8 cellular contexts compared by ENCODE assay signal in the genomic region with DNA sequence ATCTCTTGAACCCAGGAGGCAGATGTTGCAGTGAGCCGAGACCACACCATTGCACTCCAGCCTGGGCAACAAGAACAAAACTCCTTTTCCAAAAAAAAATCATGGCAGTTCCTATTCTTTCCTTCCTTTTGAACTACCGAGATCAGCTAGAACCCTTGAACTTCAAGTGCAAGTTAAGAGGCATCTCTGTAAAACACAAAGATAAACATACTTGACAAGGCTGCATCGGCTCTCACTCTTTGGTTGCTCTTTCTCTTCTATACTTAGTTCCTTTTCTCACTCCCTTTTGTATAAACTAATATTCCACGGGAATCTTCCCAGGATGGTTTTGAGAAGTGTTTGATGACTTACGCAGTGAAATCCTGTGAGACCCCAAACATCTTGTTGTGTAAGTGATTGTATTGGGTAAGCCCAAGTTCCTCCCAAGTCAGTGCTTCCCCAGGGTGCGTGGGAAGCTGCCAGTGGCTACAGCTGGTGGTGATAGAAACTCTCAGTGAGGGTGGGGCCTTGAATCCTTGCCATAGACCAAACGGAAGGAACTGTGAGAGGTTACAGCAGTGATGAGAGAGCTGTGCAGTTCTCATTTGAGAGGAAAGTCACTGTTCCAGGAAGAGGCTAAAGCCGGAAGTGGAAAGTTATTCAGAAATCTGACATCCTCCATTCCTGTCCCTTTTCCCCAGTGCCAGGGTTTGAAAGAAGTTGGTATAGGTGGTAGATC. TPM values are rescaled to one million over a fixed set of nuclear protein-coding genes. Genes with fewer than 3 reads are reported as not detected.
DNase-seq lines count a peak whose midpoint lies in the region; ATAC-seq, FAIRE-seq and TF ChIP-seq lines count a peak whose summit lies in the region.

No MANE protein-coding gene starts in this region.

- H3K27ac ChIP-seq in K562 (ENCODE audit: extremely low read depth, low read depth, low read length) (peak overlapping the region; percentile 24; the same call in 1 of the 3 replicates), HepG2 (ENCODE audit: extremely low read length, insufficient read depth, low read length) (peak overlapping the region; percentile 6), thoracic aorta (peak overlapping the region; percentile 10 to 15)

- CTCF ChIA-PET in K562 (lab: Yijun Ruan, JAX; ENCODE audit: low intra/inter-chr PET ratio) (no interaction called here), HepG2 (lab: Yijun Ruan, JAX; ENCODE audit: low intra/inter-chr PET ratio, low total read pairs) (interaction anchor here (2.0 kb wide), 1 partner anchor 25 kb away, joined by 7 read pairs; the partner anchor contains the start of gene CDC42EP2)

- TF ChIP-seq CTCF in K562 (IDR thresholded peaks at IDR 0.05 in 2 of 3, conservative IDR thresholded peaks at IDR 0.05 in 1 of 3; ENCODE audit: insufficient read depth in 2 of 3, low read depth in 1 of 3, low read length in 3 of 3) (no peak), HepG2 (CRISPR knock-in tag; IDR thresholded peaks at IDR 0.05) (no peak), thoracic aorta (IDR thresholded peaks at IDR 0.05) (no peak)

- H3K4me2 ChIP-seq in K562 (ENCODE audit: insufficient read depth, low read length) (no peak overlapping the region), HepG2 (ENCODE audit: low read depth, low read length) (no peak overlapping the region)

- H2AFZ ChIP-seq in K562 (ENCODE audit: low read depth, low read length) (no peak overlapping the region), HepG2 (ENCODE audit: low read length) (no peak overlapping the region)

- no peaks in the 10 kb centered on the region for H3K9me1 ChIP-seq in K562 (ENCODE audit: control insufficient read depth, insufficient read depth, low read length)

- H3K27me3 ChIP-seq in K562 (ENCODE audit: control insufficient read depth in 2 of 2, insufficient read depth in 2 of 2, low read length in 2 of 2) (no peaks in the 10 kb centered on the region), HepG2 (ENCODE audit: control insufficient read depth in 1 of 2, insufficient read depth in 2 of 2, low read length in 2 of 2) (no peaks in the 10 kb centered on the region), thoracic aorta (replicated peaks; ENCODE audit: insufficient read depth) (no peaks in the 10 kb centered on the region)

- BruUV-seq in K562 (replicated peaks; lab: Mats Ljungman, UMichigan) (no TSS peak), HepG2 (replicated peaks; lab: Mats Ljungman, UMichigan) (no TSS peak)

- in situ Hi-C loops in K562 (cut with MboI) (no loop called here), HepG2 (cut with HindIII; ENCODE audit: extremely low pct_ligation_motif_present, low pct_unique_long_range_greater_than_20kb) (no loop called here)

- POLR2A ChIA-PET in K562 (lab: Yijun Ruan, JAX) (interaction anchor here (0.6 to 1.9 kb wide), 8 partner anchors 9 to 215 kb away, joined by 3 to 7 read pairs (median 4); partner anchors contain the start of gene TIGD3), HepG2 (lab: Yijun Ruan, JAX) (interaction anchor here (1.5 to 4.0 kb wide), 3 partner anchors 15 to 25 kb away, joined by 4 to 36 read pairs (median 5); partner anchors contain the start of gene CDC42EP2)

- no peak for TF ChIP-seq RAD21 in K562 (CRISPR knock-in tag; conservative IDR thresholded peaks at IDR 0.05 in 1 of 2, IDR thresholded peaks at IDR 0.05 in 1 of 2)
- no peak for TF ChIP-seq RAD21 in HepG2 (CRISPR knock-in tag; IDR thresholded peaks at IDR 0.05)

- H3K36me3 ChIP-seq in K562 (ENCODE audit: control insufficient read depth, insufficient read depth, low read length) (peaks cover 97% of the 10 kb centered on the region), HepG2 (replicated peaks in 1 of 2; ENCODE audit: control insufficient read depth in 1 of 2, insufficient read depth in 2 of 2, low read length in 2 of 2) (peaks cover 14 to 50% of the 10 kb centered on the region in 2 experiments), thoracic aorta (peaks cover 14% of the 10 kb centered on the region)

- no peak for TF ChIP-seq EP300 in K562 (IDR thresholded peaks at IDR 0.05; ENCODE audit: low read length)
- no peak for TF ChIP-seq EP300 in HepG2 (IDR thresholded peaks at IDR 0.05; ENCODE audit: low read depth in 2 of 2, low read length in 2 of 2)
- TF ChIP-seq EP300 in HepG2 (CRISPR knock-in tag; IDR thresholded peaks at IDR 0.05; ENCODE audit: borderline replicate concordance): no peak

- H3K9ac ChIP-seq in K562 (ENCODE audit: insufficient read depth in 1 of 2, low read depth in 2 of 2, low read length in 2 of 2): no peak overlapping the region
- no peak overlapping the region for H3K9ac ChIP-seq in HepG2 (ENCODE audit: insufficient read depth, low read depth, low read length)

- H3K9me3 ChIP-seq in K562 (replicated peaks; ENCODE audit: control insufficient read depth, insufficient read depth, low read depth, low read length) (no peaks in the 10 kb centered on the region), HepG2 (ENCODE audit: low read length) (no peaks in the 10 kb centered on the region), thoracic aorta (no peaks in the 10 kb centered on the region)

- WGBS in K562 (ENCODE audit: insufficient coverage, low coverage, missing lambda C conversion rate): 61% methylated on average over 8 of the region's 8 CpGs
- WGBS in HepG2 (ENCODE audit: low lambda C conversion rate): 95% methylated on average over 8 of the region's 8 CpGs

- H4K20me1 ChIP-seq in K562 (replicated peaks; ENCODE audit: control insufficient read depth, insufficient read depth, low read length) (no peaks in the 10 kb centered on the region), HepG2 (ENCODE audit: insufficient read depth, low read length) (no peaks in the 10 kb centered on the region)

- H3K4me3 ChIP-seq in K562 (no peak overlapping the region), HepG2 (replicated peaks in 1 of 3; ENCODE audit: insufficient read depth in 1 of 3, low read depth in 2 of 3, low read length in 3 of 3) (no peak overlapping the region), thoracic aorta (no peak overlapping the region)

- FAIRE-seq in K562 (lab: Jason Lieb, UNC) (peak; percentile 76), HepG2 (lab: Jason Lieb, UNC) (no peak)

- DNase-seq in DMS 273 treated with DMSO at 0.1 percent for 48 hours (lab: John Stamatoyannopoulos, UW) (peak; percentile 48), LHCN-M2 (ENCODE audit: low read depth) (peak; percentile 97), K562 (ENCODE audit: extremely low read depth in 1 of 4, low spot score in 3 of 4) (peak; percentile 34 to 56 (median 46)), HepG2 (ENCODE audit: low spot score) (no peak), thoracic aorta (ENCODE audit: low spot score) (peak; percentile 59), cortex of kidney (lab: John Stamatoyannopoulos, UW) (no peak), NCI-H2227 treated with DMSO at 0.1 percent for 48 hours (lab: John Stamatoyannopoulos, UW) (no peak)
- no peak for DNase-seq in stimulated activated CD4-positive, alpha-beta T cell treated with anti-CD3 and anti-CD28 coated beads, Interleukin-15, amount 100 ng/mL, for 24 hours

- ATAC-seq in K562: peak; percentile 84
- no peak for ATAC-seq in HepG2
- ATAC-seq in thoracic aorta (ENCODE audit: insufficient number of reproducible peaks, low FRiP score, low read depth): no peak

- H3K4me1 ChIP-seq in K562 (replicated peaks in 1 of 2; ENCODE audit: control insufficient read depth in 2 of 2, insufficient read depth in 2 of 2, low read length in 2 of 2) (peaks cover 2 to 20% of the 10 kb centered on the region in 2 experiments; a peak in 4 of 5 replicates), HepG2 (ENCODE audit: insufficient read depth, low read length) (peaks cover 32% of the 10 kb centered on the region), thoracic aorta (ENCODE audit: control insufficient read depth in 1 of 2, low read depth in 2 of 2) (peaks cover 0 to 8% of the 10 kb centered on the region in 2 donors)

- TF ChIP-seq POLR2A in K562 (conservative IDR thresholded peaks at IDR 0.05): no peak
- no peak for TF ChIP-seq POLR2A in HepG2 (IDR thresholded peaks at IDR 0.05; ENCODE audit: insufficient read depth in 1 of 2, low read depth in 2 of 2, low read length in 2 of 2)

- H3K79me2 ChIP-seq in K562 (ENCODE audit: control insufficient read depth, insufficient read depth, low read length) (no peaks in the 10 kb centered on the region), HepG2 (ENCODE audit: insufficient read depth, low read length) (no peaks in the 10 kb centered on the region)

- intact Hi-C loops in K562 (cut with micrococcal nuclease): loop anchor here (2.0 kb wide), 1 partner anchor 24 kb away; the partner anchor contains the start of gene CDC42EP2
- intact Hi-C loops in HepG2 (cut with micrococcal nuclease; ENCODE audit: unreplicated experiment): no loop called here

RNA-seq across cellular contexts. Expression of gene CDC42EP2, which starts 24.1 kb away (rescaled TPM):
- 10.2 and 20.5 TPM in 2 replicates for total RNA-seq in LHCN-M2 (2014; rRNA removed)
- polyA plus RNA-seq in LHCN-M2 (2012): 26.2 TPM
- 5.1 and 29.5 TPM in 2 replicates for total RNA-seq in K562 (2011; cell fraction: chromatin; rRNA removed; ENCODE audit: low replicate concordance)
- 17.6 and 26.3 TPM in 2 replicates for total RNA-seq in K562 (2011; cell fraction: nucleolus; rRNA removed)
- total RNA-seq in K562 (2011; cell fraction: nucleoplasm; rRNA removed): 11.7 and 13.1 TPM in 2 replicates
- 0.54 and 2.6 TPM in 2 replicates for total RNA-seq in K562 (2014; rRNA removed)
- 0.29 TPM in 1 of 2 replicates, not detected in the other for total RNA-seq in K562 (2014; rRNA removed; fragmentation: Illumina TruSeq; extraction: Trizol)
- total RNA-seq in K562 (2015; rRNA removed; fragmentation: Illumina TruSeq; extraction: Trizol): 0.79 and 1.3 TPM in 2 replicates
- total RNA-seq in K562 (2021): 2.1 and 3.5 TPM in 2 replicates
- polyA plus RNA-seq in K562 (2011; rRNA removed): 0.45 and 1.9 TPM in 2 replicates
- polyA plus RNA-seq in K562 (2011; cell fraction: cytosol; rRNA removed): 0.68 and 3.8 TPM in 2 replicates
- polyA plus RNA-seq in K562 (2011; cell fraction: nucleus; rRNA removed): 3.4 and 6.9 TPM in 2 replicates
- polyA plus RNA-seq in K562 (2012): 2.2 and 4.8 TPM in 2 replicates
- 2.9 and 5.4 TPM in 2 replicates for polyA plus RNA-seq in K562 (2014; fragmentation: Illumina TruSeq; extraction: Trizol)
- under 1 TPM; 0.27 to 0.52 TPM for polyA plus RNA-seq in K562 (2014; fragmentation: Nextera tagmentation; extraction: Ambion mirVana)
- polyA plus RNA-seq in K562 (2014; rRNA removed): 1.1 and 1.5 TPM in 2 replicates
- polyA minus RNA-seq in K562 (2011; rRNA and poly(A)+ RNA removed): 0.53 and 1.1 TPM in 2 replicates
- polyA minus RNA-seq in K562 (2011; cell fraction: cytosol; rRNA and poly(A)+ RNA removed): 1.3 and 2.0 TPM in 2 replicates
- 3.1 and 5.8 TPM in 2 replicates for polyA minus RNA-seq in K562 (2011; cell fraction: nucleus; rRNA and poly(A)+ RNA removed)
- 2.5 and 7.1 TPM in 2 replicates for total RNA-seq in HepG2 (2016; rRNA removed; fragmentation: Illumina TruSeq; extraction: Trizol)
- 5.9 and 6.4 TPM in 2 replicates for total RNA-seq in HepG2 (2016; cell fraction: cytosol; rRNA removed; fragmentation: Illumina TruSeq; extraction: Trizol; ENCODE audit: low read depth)
- total RNA-seq in HepG2 (2016; cell fraction: insoluble cytoplasmic fraction; rRNA removed; fragmentation: Illumina TruSeq; extraction: Trizol): 4.5 and 5.9 TPM in 2 replicates
- total RNA-seq in HepG2 (2016; cell fraction: membrane; rRNA removed; fragmentation: Illumina TruSeq; extraction: Trizol): 10.1 and 10.2 TPM in 2 replicates
- 4.2 and 5.2 TPM in 2 replicates for total RNA-seq in HepG2 (2016; cell fraction: nucleus; rRNA removed; fragmentation: Illumina TruSeq; extraction: Trizol)
- polyA plus RNA-seq in HepG2 (2011; rRNA removed): 2.3 and 4.2 TPM in 2 replicates
- 1.4 and 1.9 TPM in 2 replicates for polyA plus RNA-seq in HepG2 (2011; cell fraction: cytosol; rRNA removed)
- polyA plus RNA-seq in HepG2 (2011; cell fraction: nucleus; rRNA removed): 8.3 and 9.7 TPM in 2 replicates
- 3.4 and 7.2 TPM in 2 replicates for polyA plus RNA-seq in HepG2 (2012)
- 2.1 and 2.6 TPM in 2 replicates for polyA plus RNA-seq in HepG2 (2016; cell fraction: cytosol; fragmentation: Illumina TruSeq; extraction: Trizol; ENCODE audit: low read depth)
- polyA plus RNA-seq in HepG2 (2016; cell fraction: insoluble cytoplasmic fraction; fragmentation: Illumina TruSeq; extraction: Trizol; ENCODE audit: low read depth): 3.3 and 4.5 TPM in 2 replicates
- 4.0 TPM in 2 replicates for polyA plus RNA-seq in HepG2 (2016; cell fraction: membrane; fragmentation: Illumina TruSeq; extraction: Trizol; ENCODE audit: low read depth)
- 5.6 and 6.7 TPM in 2 replicates for polyA plus RNA-seq in HepG2 (2016; cell fraction: nucleus; fragmentation: Illumina TruSeq; extraction: Trizol; ENCODE audit: insufficient read depth, low read depth)
- 29.3 and 50.7 TPM in 2 replicates for polyA minus RNA-seq in HepG2 (2011; rRNA and poly(A)+ RNA removed; ENCODE audit: low replicate concordance)
- 3.2 and 5.1 TPM in 2 replicates for polyA minus RNA-seq in HepG2 (2011; cell fraction: cytosol; rRNA and poly(A)+ RNA removed)
- 15.8 and 18.4 TPM in 2 replicates for polyA minus RNA-seq in HepG2 (2011; cell fraction: nucleus; rRNA and poly(A)+ RNA removed)
- total RNA-seq in thoracic aorta: 10 to 100 TPM in 1 of 2 donors, 1 to 10 TPM in 1; 8.5 to 18.7 TPM

RNA-seq across cellular contexts. Expression of gene POLA2, which starts 28.8 kb away (rescaled TPM):
- 30.0 and 33.4 TPM in 2 replicates for total RNA-seq in LHCN-M2 (2014; rRNA removed)
- 19.5 TPM for polyA plus RNA-seq in LHCN-M2 (2012)
- total RNA-seq in K562 (2011; cell fraction: chromatin; rRNA removed; ENCODE audit: low replicate concordance): 265 and 326 TPM in 2 replicates
- total RNA-seq in K562 (2011; cell fraction: nucleolus; rRNA removed): 95.2 and 116 TPM in 2 replicates
- total RNA-seq in K562 (2011; cell fraction: nucleoplasm; rRNA removed): 147 and 156 TPM in 2 replicates
- 35.0 and 37.1 TPM in 2 replicates for total RNA-seq in K562 (2014; rRNA removed)
- total RNA-seq in K562 (2014; rRNA removed; fragmentation: Illumina TruSeq; extraction: Trizol): 49.4 and 50.7 TPM in 2 replicates
- 47.5 and 52.5 TPM in 2 replicates for total RNA-seq in K562 (2015; rRNA removed; fragmentation: Illumina TruSeq; extraction: Trizol)
- 43.2 and 46.7 TPM in 2 replicates for total RNA-seq in K562 (2021)
- polyA plus RNA-seq in K562 (2011; rRNA removed): 114 and 134 TPM in 2 replicates
- polyA plus RNA-seq in K562 (2011; cell fraction: cytosol; rRNA removed): 93.4 and 98.1 TPM in 2 replicates
- polyA plus RNA-seq in K562 (2011; cell fraction: nucleus; rRNA removed): 150 and 166 TPM in 2 replicates
- 38.7 and 48.5 TPM in 2 replicates for polyA plus RNA-seq in K562 (2012)
- 92.7 and 113 TPM in 2 replicates for polyA plus RNA-seq in K562 (2014; fragmentation: Illumina TruSeq; extraction: Trizol)
- polyA plus RNA-seq in K562 (2014; fragmentation: Nextera tagmentation; extraction: Ambion mirVana): 1 to 10 TPM; 2.7 to 5.6 TPM
- polyA plus RNA-seq in K562 (2014; rRNA removed): 44.4 and 52.8 TPM in 2 replicates
- polyA minus RNA-seq in K562 (2011; rRNA and poly(A)+ RNA removed): 120 and 125 TPM in 2 replicates
- polyA minus RNA-seq in K562 (2011; cell fraction: cytosol; rRNA and poly(A)+ RNA removed): 44.7 and 51.1 TPM in 2 replicates
- 49.7 and 85.1 TPM in 2 replicates for polyA minus RNA-seq in K562 (2011; cell fraction: nucleus; rRNA and poly(A)+ RNA removed)
- 10.7 and 15.6 TPM in 2 replicates for total RNA-seq in HepG2 (2016; rRNA removed; fragmentation: Illumina TruSeq; extraction: Trizol)
- 2.7 and 3.5 TPM in 2 replicates for total RNA-seq in HepG2 (2016; cell fraction: cytosol; rRNA removed; fragmentation: Illumina TruSeq; extraction: Trizol; ENCODE audit: low read depth)
- 13.9 and 14.3 TPM in 2 replicates for total RNA-seq in HepG2 (2016; cell fraction: insoluble cytoplasmic fraction; rRNA removed; fragmentation: Illumina TruSeq; extraction: Trizol)
- 3.6 and 4.5 TPM in 2 replicates for total RNA-seq in HepG2 (2016; cell fraction: membrane; rRNA removed; fragmentation: Illumina TruSeq; extraction: Trizol)
- 17.7 and 18.6 TPM in 2 replicates for total RNA-seq in HepG2 (2016; cell fraction: nucleus; rRNA removed; fragmentation: Illumina TruSeq; extraction: Trizol)
- polyA plus RNA-seq in HepG2 (2011; rRNA removed): 9.1 and 9.7 TPM in 2 replicates
- polyA plus RNA-seq in HepG2 (2011; cell fraction: cytosol; rRNA removed): 6.3 and 8.1 TPM in 2 replicates
- polyA plus RNA-seq in HepG2 (2011; cell fraction: nucleus; rRNA removed): 8.7 and 12.1 TPM in 2 replicates
- polyA plus RNA-seq in HepG2 (2012): 3.3 and 4.8 TPM in 2 replicates
- 0.57 and 0.88 TPM in 2 replicates for polyA plus RNA-seq in HepG2 (2016; cell fraction: cytosol; fragmentation: Illumina TruSeq; extraction: Trizol; ENCODE audit: low read depth)
- 18.2 and 18.8 TPM in 2 replicates for polyA plus RNA-seq in HepG2 (2016; cell fraction: insoluble cytoplasmic fraction; fragmentation: Illumina TruSeq; extraction: Trizol; ENCODE audit: low read depth)
- 2.6 and 3.0 TPM in 2 replicates for polyA plus RNA-seq in HepG2 (2016; cell fraction: membrane; fragmentation: Illumina TruSeq; extraction: Trizol; ENCODE audit: low read depth)
- 21.9 and 25.4 TPM in 2 replicates for polyA plus RNA-seq in HepG2 (2016; cell fraction: nucleus; fragmentation: Illumina TruSeq; extraction: Trizol; ENCODE audit: insufficient read depth, low read depth)
- polyA minus RNA-seq in HepG2 (2011; rRNA and poly(A)+ RNA removed; ENCODE audit: low replicate concordance): 19.5 and 152 TPM in 2 replicates
- polyA minus RNA-seq in HepG2 (2011; cell fraction: cytosol; rRNA and poly(A)+ RNA removed): 3.6 and 4.1 TPM in 2 replicates
- polyA minus RNA-seq in HepG2 (2011; cell fraction: nucleus; rRNA and poly(A)+ RNA removed): 11.4 and 14.9 TPM in 2 replicates
- 10 to 100 TPM in 1 of 2 donors, 1 to 10 TPM in 1; 5.6 to 13.5 TPM for total RNA-seq in thoracic aorta

RNA-seq across cellular contexts. Expression of gene DPF2, which starts 43.0 kb away (rescaled TPM):
- total RNA-seq in LHCN-M2 (2014; rRNA removed) (32.1 and 41.6 TPM in 2 replicates), K562 (2014; rRNA removed) (34.4 and 44.0 TPM in 2 replicates), K562 (2014; rRNA removed; fragmentation: Illumina TruSeq; extraction: Trizol) (28.1 and 29.3 TPM in 2 replicates), K562 (2015; rRNA removed; fragmentation: Illumina TruSeq; extraction: Trizol) (41.0 and 41.1 TPM in 2 replicates), K562 (2021) (74.6 and 76.3 TPM in 2 replicates), HepG2 (2016; rRNA removed; fragmentation: Illumina TruSeq; extraction: Trizol) (30.4 and 31.0 TPM in 2 replicates), thoracic aorta (10 to 100 TPM; 33.3 to 49.4 TPM)
- polyA plus RNA-seq in LHCN-M2 (2012): 34.4 TPM
- 75.3 and 142 TPM in 2 replicates for total RNA-seq in K562 (2011; cell fraction: chromatin; rRNA removed; ENCODE audit: low replicate concordance)
- total RNA-seq in K562 (2011; cell fraction: nucleolus; rRNA removed): 65.5 and 74.9 TPM in 2 replicates
- total RNA-seq in K562 (2011; cell fraction: nucleoplasm; rRNA removed): 76.9 and 80.5 TPM in 2 replicates
- polyA plus RNA-seq in K562 (2011; rRNA removed) (29.7 and 40.3 TPM in 2 replicates), K562 (2014; fragmentation: Illumina TruSeq; extraction: Trizol) (65.0 and 81.7 TPM in 2 replicates), K562 (2014; fragmentation: Nextera tagmentation; extraction: Ambion mirVana) (10 to 100 TPM; 15.6 to 33.2 TPM), K562 (2014; rRNA removed) (33.2 and 35.6 TPM in 2 replicates), HepG2 (2011; rRNA removed) (20.4 and 21.0 TPM in 2 replicates)
- polyA plus RNA-seq in K562 (2011; cell fraction: cytosol; rRNA removed): 44.3 and 45.4 TPM in 2 replicates
- polyA plus RNA-seq in K562 (2011; cell fraction: nucleus; rRNA removed): 64.8 and 70.4 TPM in 2 replicates
- polyA plus RNA-seq in K562 (2012): 54.9 and 55.8 TPM in 2 replicates
- 31.7 and 32.1 TPM in 2 replicates for polyA minus RNA-seq in K562 (2011; rRNA and poly(A)+ RNA removed)
- polyA minus RNA-seq in K562 (2011; cell fraction: cytosol; rRNA and poly(A)+ RNA removed): 25.4 and 35.7 TPM in 2 replicates
- 21.1 and 35.7 TPM in 2 replicates for polyA minus RNA-seq in K562 (2011; cell fraction: nucleus; rRNA and poly(A)+ RNA removed)
- 6.9 and 8.6 TPM in 2 replicates for total RNA-seq in HepG2 (2016; cell fraction: cytosol; rRNA removed; fragmentation: Illumina TruSeq; extraction: Trizol; ENCODE audit: low read depth)
- 30.2 and 32.5 TPM in 2 replicates for total RNA-seq in HepG2 (2016; cell fraction: insoluble cytoplasmic fraction; rRNA removed; fragmentation: Illumina TruSeq; extraction: Trizol)
- total RNA-seq in HepG2 (2016; cell fraction: membrane; rRNA removed; fragmentation: Illumina TruSeq; extraction: Trizol): 14.1 and 16.7 TPM in 2 replicates
- 22.1 and 26.8 TPM in 2 replicates for total RNA-seq in HepG2 (2016; cell fraction: nucleus; rRNA removed; fragmentation: Illumina TruSeq; extraction: Trizol)
- polyA plus RNA-seq in HepG2 (2011; cell fraction: cytosol; rRNA removed): 18.8 and 20.8 TPM in 2 replicates
- 70.3 and 70.7 TPM in 2 replicates for polyA plus RNA-seq in HepG2 (2011; cell fraction: nucleus; rRNA removed)
- 24.2 and 26.4 TPM in 2 replicates for polyA plus RNA-seq in HepG2 (2012)
- polyA plus RNA-seq in HepG2 (2016; cell fraction: cytosol; fragmentation: Illumina TruSeq; extraction: Trizol; ENCODE audit: low read depth): 3.8 and 3.9 TPM in 2 replicates
- 40.7 and 49.0 TPM in 2 replicates for polyA plus RNA-seq in HepG2 (2016; cell fraction: insoluble cytoplasmic fraction; fragmentation: Illumina TruSeq; extraction: Trizol; ENCODE audit: low read depth)
- polyA plus RNA-seq in HepG2 (2016; cell fraction: membrane; fragmentation: Illumina TruSeq; extraction: Trizol; ENCODE audit: low read depth): 9.5 and 10.0 TPM in 2 replicates
- polyA plus RNA-seq in HepG2 (2016; cell fraction: nucleus; fragmentation: Illumina TruSeq; extraction: Trizol; ENCODE audit: insufficient read depth, low read depth): 56.7 and 57.4 TPM in 2 replicates
- polyA minus RNA-seq in HepG2 (2011; rRNA and poly(A)+ RNA removed; ENCODE audit: low replicate concordance): 48.9 and 49.9 TPM in 2 replicates
- 18.2 and 18.4 TPM in 2 replicates for polyA minus RNA-seq in HepG2 (2011; cell fraction: cytosol; rRNA and poly(A)+ RNA removed)
- polyA minus RNA-seq in HepG2 (2011; cell fraction: nucleus; rRNA and poly(A)+ RNA removed): 31.2 and 43.3 TPM in 2 replicates

Comparison
In these comparisons a context has a peak if more than half of its experiments do, and no peak if none do; other contexts are left out.
1. DNase-seq: peak in DMS 273 treated with DMSO at 0.1 percent for 48 hours (single experiment), LHCN-M2 (single experiment), K562 (4 of 4) and thoracic aorta (single experiment); none in HepG2 (single experiment), cortex of kidney (single experiment), stimulated activated CD4-positive, alpha-beta T cell treated with anti-CD3 and anti-CD28 coated beads, Interleukin-15, amount 100 ng/mL, for 24 hours (single experiment) and NCI-H2227 treated with DMSO at 0.1 percent for 48 hours (single experiment).
2. Peak in every context shown above with its lines, with median percentiles within 50 percentile points of each other: H3K27ac ChIP-seq.